Comparison of ENCODE assay signal across 25 cellular contexts in genomic region chr10:1324914-1325313, GRCh38.
"Had no signal": no experiment of that assay in that cellular context is flagged by ENCODE, and none has a peak within 500 bp of the region (broad histone marks: within the 10 kb centered on the region; RNA-seq: fewer than 3 reads in every experiment).

No MANE protein-coding gene starts in this region.

- DNase-seq: effector memory CD8-positive, alpha-beta T cell; erythroblast; esophagus squamous epithelium; foreskin melanocyte; glutamatergic neuron; heart right ventricle; hippocampal formation; left cardiac atrium; left ventricle myocardium inferior; lower lobe of right lung; naive thymus-derived CD8-positive, alpha-beta T cell; nephron progenitor cell; nucleus accumbens; stimulated activated CD4-positive, alpha-beta T cell treated with anti-CD3 and anti-CD28 coated beads, Interleukin-12 subunit alpha, Interleukin-12 subunit beta, amount 100 ng/mL, for 4 hours; stimulated activated CD4-positive, alpha-beta T cell treated with anti-CD3 and anti-CD28 coated beads, Interleukin-1b, Interleukin-23, amount 100 ng/mL, for 48 hours; stimulated activated CD4-positive, alpha-beta T cell treated with anti-CD3 and anti-CD28 coated beads, Interleukin-4, amount 100 ng/mL, for 1 hour; stimulated activated CD8-positive, alpha-beta memory T cell treated with anti-CD3 and anti-CD28 coated beads, Interleukin-4, amount 100 ng/mL, for 48 hours; stimulated activated naive CD4-positive, alpha-beta T cell; stimulated activated naive CD8-positive, alpha-beta T cell treated with anti-CD3 and anti-CD28 coated beads, Interleukin-15, amount 100 ng/mL, for 72 hours; thyroid gland; trophoblast cell had no signal

- H3K36me3 ChIP-seq: esophagus squamous epithelium, heart right ventricle, left ventricle myocardium inferior, lower lobe of right lung, prostate gland, right atrium auricular region, thyroid gland, vagina had no signal

- H3K4me3 ChIP-seq: esophagus squamous epithelium, heart right ventricle, left ventricle myocardium inferior, lower lobe of right lung, prostate gland, right atrium auricular region, smooth muscle cell, thyroid gland, vagina had no signal

- H3K9me3 ChIP-seq: esophagus squamous epithelium, left ventricle myocardium inferior, lower lobe of right lung, prostate gland, right atrium auricular region, thyroid gland, vagina had no signal

- H3K4me1 ChIP-seq: esophagus squamous epithelium, heart right ventricle, left ventricle myocardium inferior, lower lobe of right lung, prostate gland, right atrium auricular region, thyroid gland, vagina had no signal

- H3K27ac ChIP-seq: esophagus squamous epithelium, heart right ventricle, left ventricle myocardium inferior, lower lobe of right lung, prostate gland, right atrium auricular region, thyroid gland, vagina had no signal

- H3K27me3 ChIP-seq: right atrium auricular region, thyroid gland, vagina had no signal
